9 cellular contexts compared by ENCODE assay signal in genomic region chr4:49032440-49033161, GRCh38. TPM values are rescaled to one million over a fixed set of nuclear protein-coding genes. Genes with fewer than 3 reads are reported as not detected.
DNase-seq lines count a peak whose midpoint lies in the region; ATAC-seq and FAIRE-seq lines count a peak whose summit lies in the region.
"Had no signal": no experiment of that assay in that cellular context is flagged by ENCODE, and none has a peak within 500 bp of the region (broad histone marks: within the 10 kb centered on the region; RNA-seq: fewer than 3 reads in every experiment).

No MANE protein-coding gene starts in this region.

- FAIRE-seq in HTR-8/SVneo (lab: Jason Lieb, UNC), result peak; percentile 54

- ATAC-seq in left lobe of liver, result peak; percentile 87
- no peak for ATAC-seq in HG02852 (IDR thresholded peaks at IDR 0.05; ENCODE audit: unreplicated experiment)
- no peak for ATAC-seq in esophagus mucosa

- peak; percentile 2 for DNase-seq in SIG-M5 treated with dmso at 0.1 percent for 504 hours (lab: John Stamatoyannopoulos, UW; ENCODE audit: unreplicated experiment)
- no peak for DNase-seq in SIG-M5 (lab: John Stamatoyannopoulos, UW)
- peak; percentile 34 for DNase-seq in HTR-8/SVneo (ENCODE audit: insufficient read length, low spot score)
- DNase-seq in UCSD-AML1 (lab: John Stamatoyannopoulos, UW; ENCODE audit: unreplicated experiment), result peak; percentile 29
- DNase-seq in left lobe of liver (ENCODE audit: low spot score), result no peak
- no peak for DNase-seq in NK-92 (lab: John Stamatoyannopoulos, UW; ENCODE audit: unreplicated experiment)
- DNase-seq: activated naive CD8-positive, alpha-beta T cell treated with anti-CD3 and anti-CD28 coated beads, Interleukin-2, amount 10 ng/mL, durations not matched to agents 7 days and 5 days had no signal

RNA-seq across cellular contexts. Expression of gene CWH43, which starts 46.5 kb away (rescaled TPM):
- total RNA-seq in left lobe of liver (not detected), esophagus mucosa (34.5 TPM)
- total RNA-seq: activated naive CD8-positive, alpha-beta T cell treated with anti-CD3 and anti-CD28 coated beads, Interleukin-2, amount 10 ng/mL, durations not matched to agents 7 days and 5 days had no signal

Comparison
In these comparisons a context has a peak if more than half of its experiments do, and no peak if none do; other contexts are left out.
1. DNase-seq: peak in SIG-M5 treated with dmso at 0.1 percent for 504 hours (single experiment), HTR-8/SVneo (single experiment) and UCSD-AML1 (single experiment); none in SIG-M5 (single experiment), left lobe of liver (single experiment) and NK-92 (single experiment).
2. RNA of gene CWH43, which starts 46.5 kb away (total RNA-seq): 34.5 TPM in esophagus mucosa (single experiment); not detected in left lobe of liver (single experiment); every median in the first group is over 10 times any median in the second.